Comparison of ENCODE assay signal across 2 cellular contexts in the genomic region with DNA sequence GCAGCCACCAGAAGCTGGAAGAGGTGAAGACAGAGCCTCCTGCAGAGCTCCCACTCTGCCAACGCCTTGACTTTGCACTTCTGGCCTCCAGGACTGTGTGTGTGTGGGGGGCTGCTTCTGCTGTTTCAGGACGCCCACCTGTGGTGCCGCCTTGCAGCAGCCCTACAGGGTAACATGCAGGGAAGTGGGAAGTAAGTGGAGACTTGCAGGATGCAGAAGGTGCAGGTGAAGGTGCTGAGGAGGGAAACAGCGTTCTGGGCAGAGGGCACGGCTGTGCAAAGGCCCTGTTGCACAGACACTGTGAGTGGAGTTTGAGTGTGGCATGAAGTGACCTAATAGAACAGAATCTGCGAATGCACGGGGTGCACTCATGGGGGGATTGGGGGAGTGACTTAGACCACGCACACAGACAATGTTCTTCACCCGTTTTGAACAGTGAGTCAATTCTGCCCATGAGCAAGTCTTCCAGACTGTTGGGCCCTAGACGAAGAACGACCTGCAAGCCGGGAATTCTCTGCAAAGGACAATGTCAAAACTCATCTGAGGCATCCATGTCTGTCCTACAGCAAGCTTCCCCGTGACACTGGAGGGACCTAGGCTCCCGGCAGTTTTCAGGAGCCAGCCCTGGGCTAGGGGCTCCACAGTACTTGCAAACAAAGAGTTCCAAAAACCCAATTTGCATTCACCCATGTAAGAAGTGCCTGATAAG.
TF ChIP-seq lines count a peak whose summit lies in the region.

No MANE protein-coding gene starts in this region.

TF ChIP-seq in IMR-90, 13 proteins besides CTCF, POLR2A, EP300 and RAD21:
- TF ChIP-seq, protein P1, sequence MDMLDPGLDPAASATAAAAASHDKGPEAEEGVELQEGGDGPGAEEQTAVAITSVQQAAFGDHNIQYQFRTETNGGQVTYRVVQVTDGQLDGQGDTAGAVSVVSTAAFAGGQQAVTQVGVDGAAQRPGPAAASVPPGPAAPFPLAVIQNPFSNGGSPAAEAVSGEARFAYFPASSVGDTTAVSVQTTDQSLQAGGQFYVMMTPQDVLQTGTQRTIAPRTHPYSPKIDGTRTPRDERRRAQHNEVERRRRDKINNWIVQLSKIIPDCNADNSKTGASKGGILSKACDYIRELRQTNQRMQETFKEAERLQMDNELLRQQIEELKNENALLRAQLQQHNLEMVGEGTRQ (IDR thresholded peaks at IDR 0.05; ENCODE audit: low read depth, low read length), result no peak
- no peak for TF ChIP-seq MAFK (IDR thresholded peaks at IDR 0.05; ENCODE audit: low read depth, low read length)
- no peak for TF ChIP-seq RFX5 (IDR thresholded peaks at IDR 0.05; ENCODE audit: low read depth, low read length)
- TF ChIP-seq CHD1 (IDR thresholded peaks at IDR 0.05; ENCODE audit: low read depth, low read length), result no peak
- no peak for TF ChIP-seq MXI1 (IDR thresholded peaks at IDR 0.05; ENCODE audit: borderline replicate concordance, low read depth, low read length)
- TF ChIP-seq CEBPB (IDR thresholded peaks at IDR 0.05; ENCODE audit: low read depth, low read length), result no peak
- TF ChIP-seq, protein P2, sequence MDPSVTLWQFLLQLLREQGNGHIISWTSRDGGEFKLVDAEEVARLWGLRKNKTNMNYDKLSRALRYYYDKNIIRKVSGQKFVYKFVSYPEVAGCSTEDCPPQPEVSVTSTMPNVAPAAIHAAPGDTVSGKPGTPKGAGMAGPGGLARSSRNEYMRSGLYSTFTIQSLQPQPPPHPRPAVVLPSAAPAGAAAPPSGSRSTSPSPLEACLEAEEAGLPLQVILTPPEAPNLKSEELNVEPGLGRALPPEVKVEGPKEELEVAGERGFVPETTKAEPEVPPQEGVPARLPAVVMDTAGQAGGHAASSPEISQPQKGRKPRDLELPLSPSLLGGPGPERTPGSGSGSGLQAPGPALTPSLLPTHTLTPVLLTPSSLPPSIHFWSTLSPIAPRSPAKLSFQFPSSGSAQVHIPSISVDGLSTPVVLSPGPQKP (IDR thresholded peaks at IDR 0.05; ENCODE audit: borderline replicate concordance, low read depth, low read length), result no peak
- TF ChIP-seq BHLHE40 (IDR thresholded peaks at IDR 0.05; ENCODE audit: low read depth, low read length), result no peak
- TF ChIP-seq SMC3 (IDR thresholded peaks at IDR 0.05; ENCODE audit: low read depth, low read length), result no peak
- no peak for TF ChIP-seq RCOR1 (IDR thresholded peaks at IDR 0.05; ENCODE audit: insufficient replicate concordance, low read length)
- TF ChIP-seq MAZ (IDR thresholded peaks at IDR 0.05; ENCODE audit: borderline replicate concordance, low read depth, low read length), result no peak
- no peak for TF ChIP-seq NFE2L2 (IDR thresholded peaks at IDR 0.05; ENCODE audit: low read depth, low read length)
- TF ChIP-seq FOS (IDR thresholded peaks at IDR 0.05; ENCODE audit: low read depth, low read length), result no peak
TF ChIP-seq in IMR-90: peak in this region for 0.

TF ChIP-seq in HepG2, 621 proteins besides CTCF, POLR2A, EP300 and RAD21:
- TF ChIP-seq ZMYM3 (CRISPR knock-in tag; IDR thresholded peaks at IDR 0.05), result no peak
- TF ChIP-seq, protein P3, sequence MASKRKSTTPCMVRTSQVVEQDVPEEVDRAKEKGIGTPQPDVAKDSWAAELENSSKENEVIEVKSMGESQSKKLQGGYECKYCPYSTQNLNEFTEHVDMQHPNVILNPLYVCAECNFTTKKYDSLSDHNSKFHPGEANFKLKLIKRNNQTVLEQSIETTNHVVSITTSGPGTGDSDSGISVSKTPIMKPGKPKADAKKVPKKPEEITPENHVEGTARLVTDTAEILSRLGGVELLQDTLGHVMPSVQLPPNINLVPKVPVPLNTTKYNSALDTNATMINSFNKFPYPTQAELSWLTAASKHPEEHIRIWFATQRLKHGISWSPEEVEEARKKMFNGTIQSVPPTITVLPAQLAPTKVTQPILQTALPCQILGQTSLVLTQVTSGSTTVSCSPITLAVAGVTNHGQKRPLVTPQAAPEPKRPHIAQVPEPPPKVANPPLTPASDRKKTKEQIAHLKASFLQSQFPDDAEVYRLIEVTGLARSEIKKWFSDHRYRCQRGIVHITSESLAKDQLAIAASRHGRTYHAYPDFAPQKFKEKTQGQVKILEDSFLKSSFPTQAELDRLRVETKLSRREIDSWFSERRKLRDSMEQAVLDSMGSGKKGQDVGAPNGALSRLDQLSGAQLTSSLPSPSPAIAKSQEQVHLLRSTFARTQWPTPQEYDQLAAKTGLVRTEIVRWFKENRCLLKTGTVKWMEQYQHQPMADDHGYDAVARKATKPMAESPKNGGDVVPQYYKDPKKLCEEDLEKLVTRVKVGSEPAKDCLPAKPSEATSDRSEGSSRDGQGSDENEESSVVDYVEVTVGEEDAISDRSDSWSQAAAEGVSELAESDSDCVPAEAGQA (IDR thresholded peaks at IDR 0.05; ENCODE audit: low read depth), result no peak
- TF ChIP-seq, protein P3 (CRISPR knock-in tag; IDR thresholded peaks at IDR 0.05; ENCODE audit: borderline replicate concordance), result no peak
- TF ChIP-seq CREM (IDR thresholded peaks at IDR 0.05), result no peak
- no peak for TF ChIP-seq CREM (CRISPR knock-in tag; IDR thresholded peaks at IDR 0.05)
- TF ChIP-seq, protein P4, sequence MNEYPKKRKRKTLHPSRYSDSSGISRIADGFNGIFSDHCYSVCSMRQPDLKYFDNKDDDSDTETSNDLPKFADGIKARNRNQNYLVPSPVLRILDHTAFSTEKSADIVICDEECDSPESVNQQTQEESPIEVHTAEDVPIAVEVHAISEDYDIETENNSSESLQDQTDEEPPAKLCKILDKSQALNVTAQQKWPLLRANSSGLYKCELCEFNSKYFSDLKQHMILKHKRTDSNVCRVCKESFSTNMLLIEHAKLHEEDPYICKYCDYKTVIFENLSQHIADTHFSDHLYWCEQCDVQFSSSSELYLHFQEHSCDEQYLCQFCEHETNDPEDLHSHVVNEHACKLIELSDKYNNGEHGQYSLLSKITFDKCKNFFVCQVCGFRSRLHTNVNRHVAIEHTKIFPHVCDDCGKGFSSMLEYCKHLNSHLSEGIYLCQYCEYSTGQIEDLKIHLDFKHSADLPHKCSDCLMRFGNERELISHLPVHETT (CRISPR knock-in tag; conservative IDR thresholded peaks at IDR 0.05), result no peak
- no peak for TF ChIP-seq ZNF558 (CRISPR knock-in tag; IDR thresholded peaks at IDR 0.05; ENCODE audit: borderline replicate concordance)
- TF ChIP-seq ZNF3 (CRISPR knock-in tag; IDR thresholded peaks at IDR 0.05), result no peak
- TF ChIP-seq DR1 (CRISPR knock-in tag; IDR thresholded peaks at IDR 0.05), result no peak
- TF ChIP-seq, protein P5, sequence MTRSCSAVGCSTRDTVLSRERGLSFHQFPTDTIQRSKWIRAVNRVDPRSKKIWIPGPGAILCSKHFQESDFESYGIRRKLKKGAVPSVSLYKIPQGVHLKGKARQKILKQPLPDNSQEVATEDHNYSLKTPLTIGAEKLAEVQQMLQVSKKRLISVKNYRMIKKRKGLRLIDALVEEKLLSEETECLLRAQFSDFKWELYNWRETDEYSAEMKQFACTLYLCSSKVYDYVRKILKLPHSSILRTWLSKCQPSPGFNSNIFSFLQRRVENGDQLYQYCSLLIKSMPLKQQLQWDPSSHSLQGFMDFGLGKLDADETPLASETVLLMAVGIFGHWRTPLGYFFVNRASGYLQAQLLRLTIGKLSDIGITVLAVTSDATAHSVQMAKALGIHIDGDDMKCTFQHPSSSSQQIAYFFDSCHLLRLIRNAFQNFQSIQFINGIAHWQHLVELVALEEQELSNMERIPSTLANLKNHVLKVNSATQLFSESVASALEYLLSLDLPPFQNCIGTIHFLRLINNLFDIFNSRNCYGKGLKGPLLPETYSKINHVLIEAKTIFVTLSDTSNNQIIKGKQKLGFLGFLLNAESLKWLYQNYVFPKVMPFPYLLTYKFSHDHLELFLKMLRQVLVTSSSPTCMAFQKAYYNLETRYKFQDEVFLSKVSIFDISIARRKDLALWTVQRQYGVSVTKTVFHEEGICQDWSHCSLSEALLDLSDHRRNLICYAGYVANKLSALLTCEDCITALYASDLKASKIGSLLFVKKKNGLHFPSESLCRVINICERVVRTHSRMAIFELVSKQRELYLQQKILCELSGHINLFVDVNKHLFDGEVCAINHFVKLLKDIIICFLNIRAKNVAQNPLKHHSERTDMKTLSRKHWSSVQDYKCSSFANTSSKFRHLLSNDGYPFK (CRISPR knock-in tag; IDR thresholded peaks at IDR 0.05; ENCODE audit: borderline replicate concordance), result no peak
- no peak for TF ChIP-seq RXRA (CRISPR knock-in tag; IDR thresholded peaks at IDR 0.05)
- TF ChIP-seq RNF2 (conservative IDR thresholded peaks at IDR 0.05; ENCODE audit: low read depth), result no peak
- no peak for TF ChIP-seq ZFP36L1 (CRISPR knock-in tag; IDR thresholded peaks at IDR 0.05)
- TF ChIP-seq, protein P6, sequence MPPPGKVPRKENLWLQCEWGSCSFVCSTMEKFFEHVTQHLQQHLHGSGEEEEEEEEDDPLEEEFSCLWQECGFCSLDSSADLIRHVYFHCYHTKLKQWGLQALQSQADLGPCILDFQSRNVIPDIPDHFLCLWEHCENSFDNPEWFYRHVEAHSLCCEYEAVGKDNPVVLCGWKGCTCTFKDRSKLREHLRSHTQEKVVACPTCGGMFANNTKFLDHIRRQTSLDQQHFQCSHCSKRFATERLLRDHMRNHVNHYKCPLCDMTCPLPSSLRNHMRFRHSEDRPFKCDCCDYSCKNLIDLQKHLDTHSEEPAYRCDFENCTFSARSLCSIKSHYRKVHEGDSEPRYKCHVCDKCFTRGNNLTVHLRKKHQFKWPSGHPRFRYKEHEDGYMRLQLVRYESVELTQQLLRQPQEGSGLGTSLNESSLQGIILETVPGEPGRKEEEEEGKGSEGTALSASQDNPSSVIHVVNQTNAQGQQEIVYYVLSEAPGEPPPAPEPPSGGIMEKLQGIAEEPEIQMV (CRISPR knock-in tag; IDR thresholded peaks at IDR 0.05; ENCODE audit: low read depth), result no peak
- no peak for TF ChIP-seq TCF12 (IDR thresholded peaks at IDR 0.05)
- no peak for TF ChIP-seq TCF12 (CRISPR knock-in tag; IDR thresholded peaks at IDR 0.05)
- TF ChIP-seq YY1 (IDR thresholded peaks at IDR 0.05; ENCODE audit: insufficient read depth, insufficient replicate concordance, low read depth, low read length), result no peak
- TF ChIP-seq NCOA1 (CRISPR knock-in tag; IDR thresholded peaks at IDR 0.05), result no peak
- TF ChIP-seq HDAC6 (IDR thresholded peaks at IDR 0.05; ENCODE audit: low read depth, low read length), result no peak
- TF ChIP-seq MBD4 (IDR thresholded peaks at IDR 0.05; ENCODE audit: borderline replicate concordance, low read length), result no peak
- TF ChIP-seq, protein P7, sequence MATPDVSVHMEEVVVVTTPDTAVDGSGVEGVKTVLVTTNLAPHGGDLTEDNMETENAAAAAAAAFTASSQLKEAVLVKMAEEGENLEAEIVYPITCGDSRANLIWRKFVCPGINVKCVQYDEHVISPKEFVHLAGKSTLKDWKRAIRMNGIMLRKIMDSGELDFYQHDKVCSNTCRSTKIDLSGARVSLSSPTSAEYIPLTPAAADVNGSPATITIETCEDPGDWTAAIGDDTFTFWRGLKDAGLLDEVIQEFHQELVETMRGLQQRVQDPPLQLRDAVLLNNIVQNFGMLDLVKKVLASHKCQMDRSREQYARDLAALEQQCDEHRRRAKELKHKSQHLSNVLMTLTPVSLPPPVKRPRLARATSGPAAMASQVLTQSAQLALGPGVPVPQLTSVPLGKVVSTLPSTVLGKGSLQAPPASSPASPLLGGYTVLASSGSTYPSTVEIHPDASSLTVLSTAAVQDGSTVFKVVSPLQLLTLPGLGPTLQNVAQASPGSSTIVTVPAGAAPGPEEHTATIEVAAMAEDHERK (CRISPR knock-in tag; IDR thresholded peaks at IDR 0.05; ENCODE audit: low read depth), result no peak
